ENCODE assay signal across 1 cellular context in the genomic region with DNA sequence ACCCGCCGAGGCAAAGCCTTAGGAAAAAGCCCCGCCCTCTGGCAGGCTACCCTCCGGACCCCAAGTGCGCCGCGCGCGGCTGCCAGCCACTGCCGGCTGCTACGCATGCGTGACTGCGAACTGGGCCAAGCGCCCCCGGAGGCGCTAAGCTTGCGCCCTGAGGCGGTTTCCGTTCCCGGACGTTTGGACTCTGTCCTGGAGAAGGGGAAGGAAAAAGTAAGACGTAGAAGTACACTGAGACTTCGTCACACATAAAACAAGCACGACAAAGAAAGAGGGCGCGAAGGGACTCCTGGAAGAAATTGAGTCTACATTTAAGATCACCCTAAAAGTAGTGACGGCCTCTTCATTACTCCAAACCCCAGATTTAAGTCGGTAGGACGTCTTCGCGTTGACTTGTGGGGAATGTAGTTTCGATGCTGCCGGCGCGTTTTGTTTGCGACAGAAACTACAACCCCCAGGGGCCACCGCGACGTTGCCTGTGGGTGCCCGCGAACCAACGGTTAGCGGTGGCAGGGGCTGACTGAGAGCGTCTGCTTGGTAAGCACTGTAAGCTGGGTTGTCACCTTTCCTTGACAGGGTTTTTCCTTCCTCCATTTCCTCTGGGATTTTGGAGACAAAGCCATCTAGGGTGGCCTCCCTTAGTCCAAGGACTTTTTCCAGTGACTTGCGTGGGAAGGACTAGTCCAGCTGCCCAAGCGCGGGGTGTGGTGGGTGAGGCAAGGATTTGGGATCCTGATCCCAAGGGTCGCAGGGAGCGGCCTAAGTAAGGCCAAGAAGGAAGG.
A peak's percentile ranks its signal among the peaks of the same experiment; 100 is the strongest.
TF ChIP-seq lines count a peak whose summit lies in the region.

Gene CEP57L1, plus strand, starts transcription at position 472 of the 785 bp plus-strand sequence. CDS start 49,715 bp downstream, outside the sequence.

TF ChIP-seq in WTC11, 78 proteins besides CTCF, POLR2A, EP300 and RAD21 (continued from another document):
- TF ChIP-seq JUN (CRISPR knock-in tag; IDR thresholded peaks at IDR 0.05) (no peak), SMAD4 (CRISPR knock-in tag; IDR thresholded peaks at IDR 0.05) (no peak), SP1 (CRISPR knock-in tag; conservative IDR thresholded peaks at IDR 0.05) (peak; percentile 29), ZNF219 (CRISPR knock-in tag; IDR thresholded peaks at IDR 0.05; ENCODE audit: borderline replicate concordance) (no peak), NR3C1 (CRISPR knock-in tag; conservative IDR thresholded peaks at IDR 0.05; ENCODE audit: low read depth) (no peak), SOX15 (CRISPR knock-in tag; IDR thresholded peaks at IDR 0.05) (no peak), CBFB (CRISPR knock-in tag; IDR thresholded peaks at IDR 0.05; ENCODE audit: low read depth) (no peak), GABPB1 (CRISPR knock-in tag; IDR thresholded peaks at IDR 0.05) (0 out of 2 replicates have a peak, but pooled peaks have one; percentile 31), CREM (CRISPR knock-in tag; IDR thresholded peaks at IDR 0.05) (peak; percentile 95), ETV6 (CRISPR knock-in tag; IDR thresholded peaks at IDR 0.05) (no peak), PRRX2 (CRISPR knock-in tag; IDR thresholded peaks at IDR 0.05) (no peak), AR (CRISPR knock-in tag; IDR thresholded peaks at IDR 0.05) (no peak), HMGXB4 (CRISPR knock-in tag; IDR thresholded peaks at IDR 0.05) (peak; percentile 38; the same call in 1 of the 2 replicates), GRHL2 (CRISPR knock-in tag; IDR thresholded peaks at IDR 0.05; ENCODE audit: insufficient replicate concordance, severe bottlenecking) (no peak), NR2C2 (CRISPR knock-in tag; IDR thresholded peaks at IDR 0.05) (no peak), MXD4 (CRISPR knock-in tag; IDR thresholded peaks at IDR 0.05; ENCODE audit: borderline replicate concordance) (no peak), FOXK1 (CRISPR knock-in tag; IDR thresholded peaks at IDR 0.05) (peak; percentile 60; the same call in 1 of the 2 replicates), ZNF416 (CRISPR knock-in tag; IDR thresholded peaks at IDR 0.05) (no peak)
- TF ChIP-seq, protein P1, sequence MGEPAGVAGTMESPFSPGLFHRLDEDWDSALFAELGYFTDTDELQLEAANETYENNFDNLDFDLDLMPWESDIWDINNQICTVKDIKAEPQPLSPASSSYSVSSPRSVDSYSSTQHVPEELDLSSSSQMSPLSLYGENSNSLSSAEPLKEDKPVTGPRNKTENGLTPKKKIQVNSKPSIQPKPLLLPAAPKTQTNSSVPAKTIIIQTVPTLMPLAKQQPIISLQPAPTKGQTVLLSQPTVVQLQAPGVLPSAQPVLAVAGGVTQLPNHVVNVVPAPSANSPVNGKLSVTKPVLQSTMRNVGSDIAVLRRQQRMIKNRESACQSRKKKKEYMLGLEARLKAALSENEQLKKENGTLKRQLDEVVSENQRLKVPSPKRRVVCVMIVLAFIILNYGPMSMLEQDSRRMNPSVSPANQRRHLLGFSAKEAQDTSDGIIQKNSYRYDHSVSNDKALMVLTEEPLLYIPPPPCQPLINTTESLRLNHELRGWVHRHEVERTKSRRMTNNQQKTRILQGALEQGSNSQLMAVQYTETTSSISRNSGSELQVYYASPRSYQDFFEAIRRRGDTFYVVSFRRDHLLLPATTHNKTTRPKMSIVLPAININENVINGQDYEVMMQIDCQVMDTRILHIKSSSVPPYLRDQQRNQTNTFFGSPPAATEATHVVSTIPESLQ (CRISPR knock-in tag; IDR thresholded peaks at IDR 0.05) = no peak
- TF ChIP-seq, protein P2, sequence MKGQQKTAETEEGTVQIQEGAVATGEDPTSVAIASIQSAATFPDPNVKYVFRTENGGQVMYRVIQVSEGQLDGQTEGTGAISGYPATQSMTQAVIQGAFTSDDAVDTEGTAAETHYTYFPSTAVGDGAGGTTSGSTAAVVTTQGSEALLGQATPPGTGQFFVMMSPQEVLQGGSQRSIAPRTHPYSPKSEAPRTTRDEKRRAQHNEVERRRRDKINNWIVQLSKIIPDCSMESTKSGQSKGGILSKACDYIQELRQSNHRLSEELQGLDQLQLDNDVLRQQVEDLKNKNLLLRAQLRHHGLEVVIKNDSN (CRISPR knock-in tag; IDR thresholded peaks at IDR 0.05) = no peak
- TF ChIP-seq, protein P3, sequence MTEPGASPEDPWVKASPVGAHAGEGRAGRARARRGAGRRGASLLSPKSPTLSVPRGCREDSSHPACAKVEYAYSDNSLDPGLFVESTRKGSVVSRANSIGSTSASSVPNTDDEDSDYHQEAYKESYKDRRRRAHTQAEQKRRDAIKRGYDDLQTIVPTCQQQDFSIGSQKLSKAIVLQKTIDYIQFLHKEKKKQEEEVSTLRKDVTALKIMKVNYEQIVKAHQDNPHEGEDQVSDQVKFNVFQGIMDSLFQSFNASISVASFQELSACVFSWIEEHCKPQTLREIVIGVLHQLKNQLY (CRISPR knock-in tag; IDR thresholded peaks at IDR 0.05) = no peak
- TF ChIP-seq, protein P4, sequence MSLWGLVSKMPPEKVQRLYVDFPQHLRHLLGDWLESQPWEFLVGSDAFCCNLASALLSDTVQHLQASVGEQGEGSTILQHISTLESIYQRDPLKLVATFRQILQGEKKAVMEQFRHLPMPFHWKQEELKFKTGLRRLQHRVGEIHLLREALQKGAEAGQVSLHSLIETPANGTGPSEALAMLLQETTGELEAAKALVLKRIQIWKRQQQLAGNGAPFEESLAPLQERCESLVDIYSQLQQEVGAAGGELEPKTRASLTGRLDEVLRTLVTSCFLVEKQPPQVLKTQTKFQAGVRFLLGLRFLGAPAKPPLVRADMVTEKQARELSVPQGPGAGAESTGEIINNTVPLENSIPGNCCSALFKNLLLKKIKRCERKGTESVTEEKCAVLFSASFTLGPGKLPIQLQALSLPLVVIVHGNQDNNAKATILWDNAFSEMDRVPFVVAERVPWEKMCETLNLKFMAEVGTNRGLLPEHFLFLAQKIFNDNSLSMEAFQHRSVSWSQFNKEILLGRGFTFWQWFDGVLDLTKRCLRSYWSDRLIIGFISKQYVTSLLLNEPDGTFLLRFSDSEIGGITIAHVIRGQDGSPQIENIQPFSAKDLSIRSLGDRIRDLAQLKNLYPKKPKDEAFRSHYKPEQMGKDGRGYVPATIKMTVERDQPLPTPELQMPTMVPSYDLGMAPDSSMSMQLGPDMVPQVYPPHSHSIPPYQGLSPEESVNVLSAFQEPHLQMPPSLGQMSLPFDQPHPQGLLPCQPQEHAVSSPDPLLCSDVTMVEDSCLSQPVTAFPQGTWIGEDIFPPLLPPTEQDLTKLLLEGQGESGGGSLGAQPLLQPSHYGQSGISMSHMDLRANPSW (CRISPR knock-in tag; conservative IDR thresholded peaks at IDR 0.05; ENCODE audit: low read depth) = no peak
- TF ChIP-seq, protein P5, sequence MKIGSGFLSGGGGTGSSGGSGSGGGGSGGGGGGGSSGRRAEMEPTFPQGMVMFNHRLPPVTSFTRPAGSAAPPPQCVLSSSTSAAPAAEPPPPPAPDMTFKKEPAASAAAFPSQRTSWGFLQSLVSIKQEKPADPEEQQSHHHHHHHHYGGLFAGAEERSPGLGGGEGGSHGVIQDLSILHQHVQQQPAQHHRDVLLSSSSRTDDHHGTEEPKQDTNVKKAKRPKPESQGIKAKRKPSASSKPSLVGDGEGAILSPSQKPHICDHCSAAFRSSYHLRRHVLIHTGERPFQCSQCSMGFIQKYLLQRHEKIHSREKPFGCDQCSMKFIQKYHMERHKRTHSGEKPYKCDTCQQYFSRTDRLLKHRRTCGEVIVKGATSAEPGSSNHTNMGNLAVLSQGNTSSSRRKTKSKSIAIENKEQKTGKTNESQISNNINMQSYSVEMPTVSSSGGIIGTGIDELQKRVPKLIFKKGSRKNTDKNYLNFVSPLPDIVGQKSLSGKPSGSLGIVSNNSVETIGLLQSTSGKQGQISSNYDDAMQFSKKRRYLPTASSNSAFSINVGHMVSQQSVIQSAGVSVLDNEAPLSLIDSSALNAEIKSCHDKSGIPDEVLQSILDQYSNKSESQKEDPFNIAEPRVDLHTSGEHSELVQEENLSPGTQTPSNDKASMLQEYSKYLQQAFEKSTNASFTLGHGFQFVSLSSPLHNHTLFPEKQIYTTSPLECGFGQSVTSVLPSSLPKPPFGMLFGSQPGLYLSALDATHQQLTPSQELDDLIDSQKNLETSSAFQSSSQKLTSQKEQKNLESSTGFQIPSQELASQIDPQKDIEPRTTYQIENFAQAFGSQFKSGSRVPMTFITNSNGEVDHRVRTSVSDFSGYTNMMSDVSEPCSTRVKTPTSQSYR (CRISPR knock-in tag; IDR thresholded peaks at IDR 0.05) = no peak
- TF ChIP-seq, protein P6, sequence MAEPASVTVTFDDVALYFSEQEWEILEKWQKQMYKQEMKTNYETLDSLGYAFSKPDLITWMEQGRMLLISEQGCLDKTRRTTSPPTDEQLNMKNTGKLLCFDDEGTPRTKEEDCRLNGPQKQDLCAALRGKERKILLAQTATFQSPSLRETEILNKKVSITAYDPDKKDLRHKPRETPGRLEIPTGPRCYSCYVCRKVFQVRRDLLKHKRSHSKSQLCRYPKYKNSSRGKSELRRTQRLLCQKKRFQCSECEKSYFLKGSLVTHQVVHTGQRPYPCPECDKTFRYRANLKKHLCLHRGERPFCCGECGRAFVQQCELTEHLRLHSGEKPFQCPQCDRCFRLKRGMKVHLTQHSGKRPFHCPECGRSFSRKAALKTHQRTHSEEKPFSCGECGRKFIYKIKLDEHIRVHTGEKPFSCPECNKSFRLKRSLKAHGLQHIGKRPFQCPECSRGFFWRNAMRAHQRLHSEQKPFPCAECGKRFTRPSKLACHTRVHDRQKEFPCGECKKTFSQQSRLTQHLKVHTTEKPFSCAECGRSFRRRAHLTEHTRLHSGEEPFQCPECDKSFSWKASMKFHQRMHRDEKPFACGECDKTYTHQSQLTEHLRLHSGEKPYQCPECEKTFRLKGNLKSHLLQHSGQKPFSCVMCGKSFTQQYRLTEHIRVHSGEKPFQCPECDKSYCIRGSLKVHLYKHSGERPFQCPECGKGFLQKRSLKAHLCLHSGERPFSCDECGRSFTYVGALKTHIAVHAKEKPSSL (CRISPR knock-in tag; conservative IDR thresholded peaks at IDR 0.05) = no peak
- TF ChIP-seq, protein P7, sequence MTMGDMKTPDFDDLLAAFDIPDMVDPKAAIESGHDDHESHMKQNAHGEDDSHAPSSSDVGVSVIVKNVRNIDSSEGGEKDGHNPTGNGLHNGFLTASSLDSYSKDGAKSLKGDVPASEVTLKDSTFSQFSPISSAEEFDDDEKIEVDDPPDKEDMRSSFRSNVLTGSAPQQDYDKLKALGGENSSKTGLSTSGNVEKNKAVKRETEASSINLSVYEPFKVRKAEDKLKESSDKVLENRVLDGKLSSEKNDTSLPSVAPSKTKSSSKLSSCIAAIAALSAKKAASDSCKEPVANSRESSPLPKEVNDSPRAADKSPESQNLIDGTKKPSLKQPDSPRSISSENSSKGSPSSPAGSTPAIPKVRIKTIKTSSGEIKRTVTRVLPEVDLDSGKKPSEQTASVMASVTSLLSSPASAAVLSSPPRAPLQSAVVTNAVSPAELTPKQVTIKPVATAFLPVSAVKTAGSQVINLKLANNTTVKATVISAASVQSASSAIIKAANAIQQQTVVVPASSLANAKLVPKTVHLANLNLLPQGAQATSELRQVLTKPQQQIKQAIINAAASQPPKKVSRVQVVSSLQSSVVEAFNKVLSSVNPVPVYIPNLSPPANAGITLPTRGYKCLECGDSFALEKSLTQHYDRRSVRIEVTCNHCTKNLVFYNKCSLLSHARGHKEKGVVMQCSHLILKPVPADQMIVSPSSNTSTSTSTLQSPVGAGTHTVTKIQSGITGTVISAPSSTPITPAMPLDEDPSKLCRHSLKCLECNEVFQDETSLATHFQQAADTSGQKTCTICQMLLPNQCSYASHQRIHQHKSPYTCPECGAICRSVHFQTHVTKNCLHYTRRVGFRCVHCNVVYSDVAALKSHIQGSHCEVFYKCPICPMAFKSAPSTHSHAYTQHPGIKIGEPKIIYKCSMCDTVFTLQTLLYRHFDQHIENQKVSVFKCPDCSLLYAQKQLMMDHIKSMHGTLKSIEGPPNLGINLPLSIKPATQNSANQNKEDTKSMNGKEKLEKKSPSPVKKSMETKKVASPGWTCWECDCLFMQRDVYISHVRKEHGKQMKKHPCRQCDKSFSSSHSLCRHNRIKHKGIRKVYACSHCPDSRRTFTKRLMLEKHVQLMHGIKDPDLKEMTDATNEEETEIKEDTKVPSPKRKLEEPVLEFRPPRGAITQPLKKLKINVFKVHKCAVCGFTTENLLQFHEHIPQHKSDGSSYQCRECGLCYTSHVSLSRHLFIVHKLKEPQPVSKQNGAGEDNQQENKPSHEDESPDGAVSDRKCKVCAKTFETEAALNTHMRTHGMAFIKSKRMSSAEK (CRISPR knock-in tag; IDR thresholded peaks at IDR 0.05; ENCODE audit: borderline replicate concordance) = no peak
- TF ChIP-seq, protein P8, sequence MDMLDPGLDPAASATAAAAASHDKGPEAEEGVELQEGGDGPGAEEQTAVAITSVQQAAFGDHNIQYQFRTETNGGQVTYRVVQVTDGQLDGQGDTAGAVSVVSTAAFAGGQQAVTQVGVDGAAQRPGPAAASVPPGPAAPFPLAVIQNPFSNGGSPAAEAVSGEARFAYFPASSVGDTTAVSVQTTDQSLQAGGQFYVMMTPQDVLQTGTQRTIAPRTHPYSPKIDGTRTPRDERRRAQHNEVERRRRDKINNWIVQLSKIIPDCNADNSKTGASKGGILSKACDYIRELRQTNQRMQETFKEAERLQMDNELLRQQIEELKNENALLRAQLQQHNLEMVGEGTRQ (CRISPR knock-in tag; IDR thresholded peaks at IDR 0.05) = no peak
